10 cellular contexts compared by ENCODE assay signal in the genomic region with DNA sequence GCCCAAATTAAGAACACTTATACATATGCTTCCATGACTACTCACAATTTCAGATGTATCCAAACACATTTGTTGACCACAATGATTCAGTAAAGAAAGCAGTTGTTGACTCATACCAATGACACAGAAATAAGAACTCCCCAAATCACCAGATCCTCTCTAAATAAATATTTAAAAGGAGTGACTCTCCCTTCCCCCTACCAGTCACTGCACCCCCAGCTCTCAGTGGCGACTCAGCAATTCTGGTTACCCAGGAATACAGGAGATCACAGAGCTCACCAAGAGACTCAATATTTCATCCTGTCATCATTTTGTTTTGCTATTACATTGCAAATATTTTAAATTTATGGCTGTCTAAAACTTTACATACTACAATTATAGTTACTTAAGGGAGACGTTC.
DNase-seq lines count a peak whose midpoint lies in the region; ATAC-seq and TF ChIP-seq lines count a peak whose summit lies in the region.
"Had no signal": no experiment of that assay in that cellular context is flagged by ENCODE, and none has a peak within 500 bp of the region (broad histone marks: within the 10 kb centered on the region; RNA-seq: fewer than 3 reads in every experiment).

No MANE protein-coding gene starts in this region.

- intact Hi-C loops in lower lobe of right lung (cut with DNase I) = no loop called here

- peaks cover 14% of the 10 kb centered on the region for H3K4me1 Mint-ChIP-seq in activated T-cell treated with anti-CD3 and anti-CD28 coated beads, Interleukin-2, amount 50 U/mL, for 24 hours (ENCODE audit: low read depth)

- CTCF ChIA-PET in AG04450 (lab: Charles Lee) = no interaction called here

- H3K27me3 ChIP-seq in AG04450 (ENCODE audit: control insufficient read depth, insufficient read depth, low read length) (no peaks in the 10 kb centered on the region), lower lobe of right lung (ENCODE audit: low read depth) (no peaks in the 10 kb centered on the region)
- H3K27me3 ChIP-seq: gastroesophageal sphincter had no signal

- no peaks in the 10 kb centered on the region for H3K9me3 ChIP-seq in AG04450 (ENCODE audit: control insufficient read depth, insufficient read depth, low read length)
- no peaks in the 10 kb centered on the region for H3K9me3 ChIP-seq in lower lobe of right lung
- H3K9me3 ChIP-seq: gastroesophageal sphincter had no signal

- H3K27me3 Mint-ChIP-seq in activated T-cell treated with anti-CD3 and anti-CD28 coated beads, Interleukin-2, amount 50 U/mL, for 24 hours = no peaks in the 10 kb centered on the region

- no peak overlapping the region for H3K4me3 ChIP-seq in AG04450 (ENCODE audit: low read depth, low read length)
- no peak overlapping the region for H3K4me3 ChIP-seq in coronary artery
- H3K4me3 ChIP-seq in lower lobe of right lung = no peak overlapping the region
- H3K4me3 ChIP-seq: gastroesophageal sphincter, SK-N-MC had no signal

- ATAC-seq in lower lobe of right lung = no peak
- ATAC-seq: gastroesophageal sphincter had no signal

- no peak overlapping the region for H3K4me3 Mint-ChIP-seq in activated T-cell treated with anti-CD3 and anti-CD28 coated beads, Interleukin-2, amount 50 U/mL, for 24 hours

- no peaks in the 10 kb centered on the region for H3K36me3 ChIP-seq in lower lobe of right lung

- POLR2A ChIA-PET in AG04450 (lab: Yijun Ruan, JAX) = interaction anchor here (1.5 to 2.0 kb wide), 2 partner anchors 25 to 83 kb away, joined by 3 to 8 read pairs; no protein-coding TSS in a partner anchor

- DNase-seq in AG04450 (ENCODE audit: low read depth, low spot score) (peak; percentile 74), HS-27A (ENCODE audit: low read depth) (peak; percentile 57), iris pigment epithelial cell (ENCODE audit: low read depth) (peak; percentile 94), coronary artery (ENCODE audit: low spot score) (no peak), lower lobe of right lung (no peak), germinal center (ENCODE audit: low spot score) (no peak)
- DNase-seq in activated T-cell treated with anti-CD3 and anti-CD28 coated beads, Interleukin-2, amount 50 U/mL, for 24 hours = peak; percentile 35
- DNase-seq in effector CD4-positive, alpha-beta T cell = no peak

- H3K4me1 ChIP-seq in lower lobe of right lung = no peaks in the 10 kb centered on the region
- H3K4me1 ChIP-seq: gastroesophageal sphincter had no signal

- no peak for TF ChIP-seq CTCF in AG04450 (IDR thresholded peaks at IDR 0.05; ENCODE audit: low read depth, low read length)
- TF ChIP-seq CTCF in coronary artery (IDR thresholded peaks at IDR 0.05) = no peak
- no peak for TF ChIP-seq CTCF in lower lobe of right lung (IDR thresholded peaks at IDR 0.05)

- H3K27ac ChIP-seq in AG04450 (ENCODE audit: low read depth, low read length) (peak overlapping the region; percentile 66), coronary artery (no peak overlapping the region), lower lobe of right lung (no peak overlapping the region)
- H3K27ac ChIP-seq: gastroesophageal sphincter, SK-N-MC had no signal

- no peaks in the 10 kb centered on the region for H3K9me3 Mint-ChIP-seq in activated T-cell treated with anti-CD3 and anti-CD28 coated beads, Interleukin-2, amount 50 U/mL, for 24 hours

- H3K36me3 Mint-ChIP-seq in activated T-cell treated with anti-CD3 and anti-CD28 coated beads, Interleukin-2, amount 50 U/mL, for 24 hours (ENCODE audit: low read depth) = peaks cover 81% of the 10 kb centered on the region

- H3K27ac Mint-ChIP-seq in activated T-cell treated with anti-CD3 and anti-CD28 coated beads, Interleukin-2, amount 50 U/mL, for 24 hours = peak overlapping the region; percentile 44

Comparison
In these comparisons a context has a peak if more than half of its experiments do, and no peak if none do; other contexts are left out.
1. DNase-seq: peak in AG04450 (single experiment), HS-27A (single experiment), activated T-cell treated with anti-CD3 and anti-CD28 coated beads, Interleukin-2, amount 50 U/mL, for 24 hours (single experiment) and iris pigment epithelial cell (single experiment); none in effector CD4-positive, alpha-beta T cell (single experiment), coronary artery (single experiment), lower lobe of right lung (single experiment) and germinal center (single experiment).